Comparison of ENCODE assay signal across 16 cellular contexts in the genomic region with DNA sequence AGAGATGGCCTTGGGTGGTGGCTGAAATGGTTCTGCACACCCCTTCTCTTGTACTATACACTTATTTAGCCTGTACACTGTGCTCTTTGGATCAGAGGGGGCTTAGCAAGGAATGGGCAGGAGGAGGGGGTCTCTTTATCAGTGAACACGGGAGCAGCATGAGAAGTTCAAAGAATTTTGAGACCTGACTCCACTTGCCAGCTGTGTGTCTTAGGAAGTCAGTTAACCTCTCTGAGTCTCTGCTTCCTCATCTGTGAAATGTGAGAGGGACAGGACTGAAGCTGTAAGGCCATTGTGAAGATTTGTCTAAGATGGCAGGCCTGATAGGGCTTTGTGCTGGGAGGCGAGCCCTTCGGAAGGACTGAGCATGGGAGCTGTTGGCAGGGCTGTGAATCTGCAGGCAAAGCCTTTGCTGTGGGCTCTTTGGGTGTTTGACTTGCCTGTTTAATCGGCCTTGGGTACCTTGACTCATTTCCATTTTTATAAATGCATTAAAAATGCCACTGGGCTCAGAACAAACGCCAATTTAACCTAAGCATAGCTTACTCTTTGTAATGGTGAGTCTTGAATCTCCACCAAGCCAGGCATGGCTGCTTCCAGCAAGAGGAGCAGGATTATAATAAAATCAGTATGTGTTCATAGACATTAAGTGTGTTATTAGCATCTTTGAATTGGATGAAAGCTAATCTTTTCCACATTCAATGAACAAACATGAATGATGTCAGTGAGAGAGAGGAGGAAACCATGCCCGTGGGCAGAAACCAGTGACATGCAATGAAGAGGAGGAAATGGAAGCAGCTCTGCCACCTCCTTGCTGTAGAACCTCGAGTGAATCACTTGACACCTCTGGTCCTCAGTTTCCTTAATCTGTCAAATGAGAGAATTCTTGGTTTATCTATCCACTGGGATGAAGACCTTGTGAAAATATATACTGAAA.
A peak's percentile ranks its signal among the peaks of the same experiment; 100 is the strongest.
DNase-seq lines count a peak whose midpoint lies in the region; ATAC-seq and TF ChIP-seq lines count a peak whose summit lies in the region.
"Had no signal": no experiment of that assay in that cellular context is flagged by ENCODE, and none has a peak within 500 bp of the region (broad histone marks: within the 10 kb centered on the region; RNA-seq: fewer than 3 reads in every experiment).

No MANE protein-coding gene starts in this region.

- H3K4me1 Mint-ChIP-seq in chondrocyte (ENCODE audit: low read depth), result peaks cover 22% of the 10 kb centered on the region
- H3K4me1 Mint-ChIP-seq: IgD-negative memory B cell had no signal

- H3K27me3 ChIP-seq in SJSA1 (replicated peaks), result no peaks in the 10 kb centered on the region

- no peak for TF ChIP-seq CTCF in chondrocyte (IDR thresholded peaks at IDR 0.05)

- no peaks in the 10 kb centered on the region for H3K36me3 Mint-ChIP-seq in chondrocyte (ENCODE audit: low read depth)
- H3K36me3 Mint-ChIP-seq: IgD-negative memory B cell had no signal

- no peak overlapping the region for H3K4me3 ChIP-seq in SJSA1
- H3K4me3 ChIP-seq: upper lobe of right lung had no signal

- H3K27ac Mint-ChIP-seq in chondrocyte (ENCODE audit: unreplicated experiment), result peak overlapping the region; percentile 63

- H3K27ac ChIP-seq in SJSA1, result peak overlapping the region; percentile 10; the same call in 1 of the 2 replicates
- H3K27ac ChIP-seq: upper lobe of right lung had no signal

- DNase-seq in activated CD8-positive, alpha-beta memory T cell treated with anti-CD3 and anti-CD28 coated beads for 24 hours, result peak; percentile 37
- DNase-seq in activated CD8-positive, alpha-beta memory T cell treated with anti-CD3 and anti-CD28 coated beads, Interleukin-2, amount 50 U/mL, for 4 hours, result no peak
- peak in 1 of 2 experiments; percentile 39 for DNase-seq in SJSA1 (ENCODE audit: low read depth in 1 of 2, low spot score in 2 of 2)
- DNase-seq in chondrocyte (ENCODE audit: low spot score), result no peak
- DNase-seq in stimulated activated naive CD8-positive, alpha-beta T cell treated with anti-CD3 and anti-CD28 coated beads, Interleukin-15, Interleukin-2, amounts not matched to agents 100 U/mL and 50 U/mL, for 24 hours, result no peak
- DNase-seq in superior temporal gyrus (ENCODE audit: extremely low spot score), result no peak
- no peak for DNase-seq in NCI-H1105 treated with DMSO at 0.1 percent for 48 hours (lab: John Stamatoyannopoulos, UW)
- DNase-seq: activated T-cell treated with anti-CD3 and anti-CD28 coated beads, Interleukin-2, amount 50 U/mL, for 4 hours; NCI-H1694 treated with DMSO at 0.1 percent for 48 hours; NCI-H526 treated with DMSO at 0.1 percent for 48 hours; nucleus accumbens; SHP77 treated with DMSO at 0.1 percent for 48 hours; stimulated activated CD4-positive, alpha-beta T cell treated with anti-CD3 and anti-CD28 coated beads, Interleukin-12 subunit alpha, Interleukin-12 subunit beta, amount 100 ng/mL, for 4 hours; upper lobe of right lung had no signal

- no peaks in the 10 kb centered on the region for H3K9me3 Mint-ChIP-seq in chondrocyte (ENCODE audit: low read depth)
- H3K9me3 Mint-ChIP-seq: activated T-cell treated with anti-CD3 and anti-CD28 coated beads, Interleukin-2, amount 50 U/mL, for 4 hours; IgD-negative memory B cell had no signal

- peak; percentile 42 for ATAC-seq in stimulated activated naive CD8-positive, alpha-beta T cell treated with anti-CD3 and anti-CD28 coated beads, Interleukin-15, Interleukin-2, amounts not matched to agents 100 U/mL and 50 U/mL, for 24 hours
- no peak for ATAC-seq in GM21737 (IDR thresholded peaks at IDR 0.05; ENCODE audit: unreplicated experiment)
- ATAC-seq: upper lobe of right lung had no signal

- H3K4me1 ChIP-seq in SJSA1 (replicated peaks), result peaks cover 31% of the 10 kb centered on the region
- H3K4me1 ChIP-seq: upper lobe of right lung had no signal

- no peak overlapping the region for H3K4me3 Mint-ChIP-seq in chondrocyte (ENCODE audit: unreplicated experiment)
- H3K4me3 Mint-ChIP-seq: activated T-cell treated with anti-CD3 and anti-CD28 coated beads, Interleukin-2, amount 50 U/mL, for 4 hours; IgD-negative memory B cell had no signal

- H3K36me3 ChIP-seq in SJSA1, result no peaks in the 10 kb centered on the region
- H3K36me3 ChIP-seq: upper lobe of right lung had no signal

- H3K27me3 Mint-ChIP-seq in chondrocyte (ENCODE audit: low read depth), result no peaks in the 10 kb centered on the region

- no peaks in the 10 kb centered on the region for H3K9me3 ChIP-seq in SJSA1 (replicated peaks)
- H3K9me3 ChIP-seq: upper lobe of right lung had no signal
